In genomic region chr7:142808802-142809583, GRCh38 we compare ENCODE assay signal across 1 cellular context.
A peak's percentile ranks its signal among the peaks of the same experiment; 100 is the strongest.
TF ChIP-seq lines count a peak whose summit lies in the region.

No MANE protein-coding gene starts in this region.

TF ChIP-seq in GM12878, 131 proteins besides CTCF, POLR2A, EP300 and RAD21 (continued from another document and continues in another):
- peak; percentile 70 for TF ChIP-seq ZNF592 (IDR thresholded peaks at IDR 0.05)
- no peak for TF ChIP-seq NRF1 (conservative IDR thresholded peaks at IDR 0.05; ENCODE audit: low read depth, low read length)
- TF ChIP-seq WRNIP1 (IDR thresholded peaks at IDR 0.05; ENCODE audit: borderline replicate concordance, low read depth, low read length), result peak; percentile 77; the same call in 1 of the 2 replicates
- no peak for TF ChIP-seq SUZ12 (IDR thresholded peaks at IDR 0.05; ENCODE audit: unreplicated experiment)
- TF ChIP-seq NFXL1 (IDR thresholded peaks at IDR 0.05; ENCODE audit: borderline replicate concordance), result no peak
- peak; percentile 91 for TF ChIP-seq BACH1 (IDR thresholded peaks at IDR 0.05; ENCODE audit: borderline replicate concordance)
- peak; percentile 90 for TF ChIP-seq ATF7 (IDR thresholded peaks at IDR 0.05; ENCODE audit: low read depth)
- TF ChIP-seq EZH2 (IDR thresholded peaks at IDR 0.05; ENCODE audit: borderline replicate concordance, control insufficient read depth, low read depth, low read length), result peak; percentile 74; the same call in 1 of the 2 replicates
- peak; percentile 96 to 97 for TF ChIP-seq IKZF2 (IDR thresholded peaks at IDR 0.05)
- peak; percentile 94 for TF ChIP-seq KLF5 (IDR thresholded peaks at IDR 0.05; ENCODE audit: partially characterized antibody)
- TF ChIP-seq ZNF274 (IDR thresholded peaks at IDR 0.05; ENCODE audit: insufficient read depth, insufficient read length), result no peak
- no peak for TF ChIP-seq E4F1 (IDR thresholded peaks at IDR 0.05; ENCODE audit: borderline replicate concordance, partially characterized antibody)
- TF ChIP-seq DPF2 (IDR thresholded peaks at IDR 0.05), result peak; percentile 99
- 0 out of 2 replicates have a peak, but pooled peaks have one; percentile 21 for TF ChIP-seq POLR2AphosphoS2 (IDR thresholded peaks at IDR 0.05; ENCODE audit: low read depth, low read length)
- peak; percentile 97 for TF ChIP-seq BCL3 (IDR thresholded peaks at IDR 0.05; ENCODE audit: borderline replicate concordance, insufficient read depth, low read depth, low read length, poor library complexity, severe bottlenecking)
- peak in 1 of 2 experiments; percentile 95; a peak in 2 of 4 replicates for TF ChIP-seq CEBPB (IDR thresholded peaks at IDR 0.05; ENCODE audit: borderline replicate concordance in 1 of 2, low read depth in 2 of 2, low read length in 2 of 2)
- peak; percentile 83 for TF ChIP-seq GABPA (IDR thresholded peaks at IDR 0.05; ENCODE audit: low read depth)
- TF ChIP-seq CHD4 (IDR thresholded peaks at IDR 0.05), result no peak
- peak; percentile 90 for TF ChIP-seq PML (IDR thresholded peaks at IDR 0.05; ENCODE audit: low read length)
- TF ChIP-seq SMAD1 (IDR thresholded peaks at IDR 0.05; ENCODE audit: low read depth, partially characterized antibody), result peak; percentile 77
- TF ChIP-seq GATAD2B (conservative IDR thresholded peaks at IDR 0.05; ENCODE audit: low read depth), result peak; percentile 95; the same call in 1 of the 2 replicates
- TF ChIP-seq SIN3A (IDR thresholded peaks at IDR 0.05; ENCODE audit: low read depth, low read length), result no peak
- peak; percentile 90 for TF ChIP-seq RELB (IDR thresholded peaks at IDR 0.05; ENCODE audit: low read depth)
- TF ChIP-seq PRDM15 (CRISPR knock-in tag; IDR thresholded peaks at IDR 0.05), result no peak
- TF ChIP-seq PAX8 (IDR thresholded peaks at IDR 0.05), result no peak
- TF ChIP-seq POU2F2 (IDR thresholded peaks at IDR 0.05; ENCODE audit: borderline replicate concordance, low read depth, low read length), result peak; percentile 96; the same call in 2 of the 3 replicates
- TF ChIP-seq ZNF384 (IDR thresholded peaks at IDR 0.05; ENCODE audit: borderline replicate concordance, low read depth, low read length), result no peak
- TF ChIP-seq HCFC1 (IDR thresholded peaks at IDR 0.05; ENCODE audit: low read length), result no peak
- TF ChIP-seq BCLAF1 (IDR thresholded peaks at IDR 0.05), result no peak
- TF ChIP-seq CREM (IDR thresholded peaks at IDR 0.05; ENCODE audit: low read depth), result peak; percentile 97
- no peak for TF ChIP-seq IRF5 (IDR thresholded peaks at IDR 0.05; ENCODE audit: borderline replicate concordance)
- peak; percentile 90 for TF ChIP-seq CUX1 (IDR thresholded peaks at IDR 0.05; ENCODE audit: insufficient replicate concordance, low read depth, low read length)
- TF ChIP-seq TBL1XR1 (IDR thresholded peaks at IDR 0.05; ENCODE audit: low read depth, low read length), result peak; percentile 98
- no peak for TF ChIP-seq ZZZ3 (IDR thresholded peaks at IDR 0.05; ENCODE audit: control insufficient read depth, insufficient read length, low read depth)
